ENCODE assay signal across 7 cellular contexts in the genomic region with DNA sequence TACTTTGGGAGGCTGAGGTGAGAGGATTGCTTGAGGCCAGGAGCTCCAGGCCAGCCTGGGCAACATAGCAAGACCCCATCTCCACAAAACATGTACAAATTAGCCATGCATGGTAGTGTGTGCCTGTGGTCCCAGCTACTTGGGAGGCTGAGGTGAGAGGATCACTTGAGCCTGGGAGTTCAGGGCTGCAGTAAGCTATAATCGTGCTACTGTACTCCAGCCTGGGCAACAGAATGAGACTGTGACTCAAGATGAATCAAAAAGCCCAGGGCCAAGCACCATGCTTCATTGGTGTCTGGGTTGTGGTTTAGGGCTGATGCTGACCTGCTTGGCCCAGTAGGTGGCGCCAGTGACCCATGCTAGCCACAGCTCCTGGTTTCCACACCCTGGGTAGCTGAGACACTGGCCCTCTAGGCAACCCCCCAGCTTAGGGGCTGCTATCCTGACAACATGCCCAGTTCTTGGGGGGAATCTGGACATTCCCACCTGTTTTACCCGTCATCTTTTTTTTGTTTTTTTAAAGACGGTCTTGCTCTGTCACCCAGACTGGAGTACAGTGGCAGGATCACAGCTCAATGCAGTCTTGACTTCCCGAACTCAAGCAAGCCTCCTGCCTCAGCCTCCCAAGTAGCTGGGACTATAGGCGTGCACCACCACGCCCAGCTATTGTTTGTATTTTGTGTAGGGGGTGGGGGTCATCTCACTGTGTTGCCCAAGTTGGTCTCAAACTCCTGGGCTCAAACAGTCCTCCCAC. TPM values are rescaled to one million over a fixed set of nuclear protein-coding genes. Genes with fewer than 3 reads are reported as not detected.
A peak's percentile ranks its signal among the peaks of the same experiment; 100 is the strongest.
DNase-seq lines count a peak whose midpoint lies in the region; TF ChIP-seq lines count a peak whose summit lies in the region.

No MANE protein-coding gene starts in this region.

- intact Hi-C loops in head of caudate nucleus (cut with DNase I) (loop anchor here (2.0 kb wide), 1 partner anchor 59 kb away; no protein-coding TSS in a partner anchor), prostate gland (cut with DNase I) (no loop called here), uterus (cut with DNase I; ENCODE audit: low total_unique reads) (no loop called here)

- no peaks in the 10 kb centered on the region for H3K27me3 ChIP-seq in prostate gland (replicated peaks; ENCODE audit: insufficient read depth)
- no peaks in the 10 kb centered on the region for H3K27me3 ChIP-seq in uterus

- peaks cover 8% of the 10 kb centered on the region for H3K4me1 ChIP-seq in prostate gland (replicated peaks)
- H3K4me1 ChIP-seq in uterus, result peaks cover 0 to 9% of the 10 kb centered on the region in 2 donors

- H3K4me3 ChIP-seq in GM12875 (ENCODE audit: low read depth, low read length) (no peak overlapping the region), prostate gland (no peak overlapping the region), uterus (no peak overlapping the region)

- TF ChIP-seq CTCF in GM12875 (IDR thresholded peaks at IDR 0.05; ENCODE audit: borderline replicate concordance, insufficient read depth, low read depth, low read length) (peak; percentile 97), prostate gland (IDR thresholded peaks at IDR 0.05) (peak; percentile 75 to 91 (median 86)), uterus (IDR thresholded peaks at IDR 0.05) (peak; percentile 81 to 91 (median 90))

- DNase-seq in LoVo (ENCODE audit: low spot score) (peak; percentile 71), SKM-1 treated with dmso at 0.1 percent for 144 hours (lab: John Stamatoyannopoulos, UW; ENCODE audit: unreplicated experiment) (peak; percentile 40), head of caudate nucleus (peak; percentile 68 to 93 (median 84)), prostate gland (ENCODE audit: low spot score) (peak; percentile 69), uterus (peak; percentile 70 to 75)
- DNase-seq in activated naive CD4-positive, alpha-beta T cell treated with anti-CD3 and anti-CD28 coated beads, Interleukin-2, amount 50 U/mL, for 16 hours, result peak; percentile 82

- no peak for TF ChIP-seq POLR2A in prostate gland (IDR thresholded peaks at IDR 0.05)
- no peak for TF ChIP-seq POLR2A in uterus (IDR thresholded peaks at IDR 0.05)

- no peak overlapping the region for H3K27ac ChIP-seq in prostate gland
- no peak overlapping the region for H3K27ac ChIP-seq in uterus

- 48% methylated on average over 7 of the region's 7 CpGs for WGBS in prostate gland

- H3K9me3 ChIP-seq in prostate gland (no peaks in the 10 kb centered on the region), uterus (no peaks in the 10 kb centered on the region)

- H3K36me3 ChIP-seq in prostate gland (no peaks in the 10 kb centered on the region), uterus (no peaks in the 10 kb centered on the region)

RNA-seq across cellular contexts. Expression of a gene that starts 5.5 kb away (rescaled TPM):
- total RNA-seq in prostate gland (10 to 100 TPM; 48.7 to 52.2 TPM), uterus (10 to 100 TPM; 23.6 to 37.2 (median 28.3) TPM)

RNA-seq across cellular contexts. Expression of a gene that starts 28.6 kb away (rescaled TPM):
- total RNA-seq in prostate gland (1 to 10 TPM in 1 of 2 donors, under 1 TPM in 1; 0.36 to 5.6 TPM), uterus (1 to 10 TPM in 1 of 4 donors, not detected in 3; 1.9 TPM)
